Comparison of ENCODE assay signal across 8 cellular contexts in the genomic region with DNA sequence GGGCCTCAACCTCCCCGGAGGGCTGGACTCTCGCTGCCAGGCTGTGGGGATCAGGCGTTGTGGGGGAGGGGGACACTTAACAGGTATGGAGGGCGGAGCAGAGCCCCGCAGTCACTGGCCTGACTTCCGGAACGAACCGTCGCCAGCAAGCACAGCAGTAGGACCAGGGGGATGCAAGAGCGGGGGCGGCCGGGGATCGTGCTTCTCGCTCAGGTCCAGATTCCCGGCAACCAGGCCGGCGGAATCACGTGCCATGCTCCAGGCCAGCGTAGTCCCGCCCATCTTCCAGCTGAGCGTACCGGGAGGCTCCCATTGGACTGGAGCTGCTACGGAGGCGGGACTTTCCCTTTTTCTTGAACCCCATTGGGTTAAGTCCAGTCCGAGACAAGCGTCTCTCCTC. TPM values are rescaled to one million over a fixed set of nuclear protein-coding genes. Genes with fewer than 3 reads are reported as not detected.
DNase-seq lines count a peak whose midpoint lies in the region; ATAC-seq, FAIRE-seq and TF ChIP-seq lines count a peak whose summit lies in the region.

No MANE protein-coding gene starts in this region.

- no peak for TF ChIP-seq POLR2A in GM12892 (IDR thresholded peaks at IDR 0.05; ENCODE audit: low read depth, low read length)

- peaks cover 59% of the 10 kb centered on the region for H3K4me1 Mint-ChIP-seq in WTC11

- CTCF ChIA-PET in WTC11 (lab: Charles Lee), result interaction anchor here (0.6 to 1.3 kb wide), 4 partner anchors 8 to 186 kb away, joined by 3 to 5 read pairs (median 4); no protein-coding TSS in a partner anchor

- H3K4me3 Mint-ChIP-seq in WTC11, result peak overlapping the region; percentile 65

- TF ChIP-seq CTCF in WTC11 (IDR thresholded peaks at IDR 0.05), result no peak
- TF ChIP-seq CTCF in coronary artery (IDR thresholded peaks at IDR 0.05), result no peak
- no peak for TF ChIP-seq CTCF in upper lobe of right lung (IDR thresholded peaks at IDR 0.05)

- peaks cover 24% of the 10 kb centered on the region for H3K4me1 ChIP-seq in mucosa of stomach (ENCODE audit: control insufficient read depth, insufficient read depth, low read length)
- H3K4me1 ChIP-seq in upper lobe of right lung, result peaks cover 3% of the 10 kb centered on the region

- H3K4me3 ChIP-seq in coronary artery (peak overlapping the region; percentile 51), mucosa of stomach (ENCODE audit: low read length) (peak overlapping the region; percentile 22), upper lobe of right lung (peak overlapping the region; percentile 47)

- H3K27ac ChIP-seq in coronary artery (no peak overlapping the region), upper lobe of right lung (peak overlapping the region; percentile 32)

- H3K27ac Mint-ChIP-seq in WTC11, result no peak overlapping the region

- peaks cover 9% of the 10 kb centered on the region for H3K36me3 Mint-ChIP-seq in WTC11

- FAIRE-seq in GM12892 (lab: Jason Lieb, UNC), result no peak

- DNase-seq in GM12892 (ENCODE audit: insufficient read length), result peak; percentile 63
- peak; percentile 87 for DNase-seq in WTC11 (ENCODE audit: low spot score)
- DNase-seq in coronary artery (ENCODE audit: low spot score), result no peak
- DNase-seq in upper lobe of right lung, result peak; percentile 86

- ATAC-seq in WTC11 (peak; percentile 98), upper lobe of right lung (peak; percentile 99), HG02938 (IDR thresholded peaks at IDR 0.05; ENCODE audit: unreplicated experiment) (no peak), HG02884 (IDR thresholded peaks at IDR 0.05; ENCODE audit: unreplicated experiment) (no peak), HG03354 (IDR thresholded peaks at IDR 0.05; ENCODE audit: poor library complexity, severe bottlenecking, unreplicated experiment) (no peak)

- no peak overlapping the region for H3K9ac ChIP-seq in mucosa of stomach (ENCODE audit: low read length)

- POLR2A ChIA-PET in WTC11 (lab: Charles Lee), result interaction anchor here (0.7 to 2.6 kb wide), 3 partner anchors 9 to 23 kb away, joined by 3 to 9 read pairs (median 3); no protein-coding TSS in a partner anchor

- intact Hi-C loops in upper lobe of right lung (cut with DNase I), result no loop called here

- no peaks in the 10 kb centered on the region for H3K9me3 Mint-ChIP-seq in WTC11

- H3K36me3 ChIP-seq in mucosa of stomach (ENCODE audit: control insufficient read depth, insufficient read depth, low read length) (no peaks in the 10 kb centered on the region), upper lobe of right lung (no peaks in the 10 kb centered on the region)

- H3K27me3 ChIP-seq in mucosa of stomach (ENCODE audit: control insufficient read depth, insufficient read depth, low read length) (no peaks in the 10 kb centered on the region), upper lobe of right lung (no peaks in the 10 kb centered on the region)

- no peaks in the 10 kb centered on the region for H3K27me3 Mint-ChIP-seq in WTC11 (ENCODE audit: low read depth)

- H3K9me3 ChIP-seq in mucosa of stomach (ENCODE audit: control insufficient read depth, low read length), result no peaks in the 10 kb centered on the region
- H3K9me3 ChIP-seq in upper lobe of right lung, result no peaks in the 10 kb centered on the region

TF ChIP-seq in WTC11, 78 proteins besides CTCF, POLR2A, EP300 and RAD21 (continues in another document):
- TF ChIP-seq ZNF416 (CRISPR knock-in tag; IDR thresholded peaks at IDR 0.05) (no peak), GABPB1 (CRISPR knock-in tag; IDR thresholded peaks at IDR 0.05) (no peak), NFYB (CRISPR knock-in tag; conservative IDR thresholded peaks at IDR 0.05; ENCODE audit: low read depth) (peak; percentile 84), E2F5 (CRISPR knock-in tag; IDR thresholded peaks at IDR 0.05) (0 out of 2 replicates have a peak, but pooled peaks have one; percentile 34), PRRX2 (CRISPR knock-in tag; IDR thresholded peaks at IDR 0.05) (no peak), ZNF138 (CRISPR knock-in tag; conservative IDR thresholded peaks at IDR 0.05) (0 out of 2 replicates have a peak, but pooled peaks have one; percentile 37), MYBL2 (CRISPR knock-in tag; IDR thresholded peaks at IDR 0.05) (no peak), ZNF219 (CRISPR knock-in tag; IDR thresholded peaks at IDR 0.05; ENCODE audit: borderline replicate concordance) (no peak), ZNF671 (CRISPR knock-in tag; IDR thresholded peaks at IDR 0.05) (no peak), ZNF263 (CRISPR knock-in tag; IDR thresholded peaks at IDR 0.05; ENCODE audit: low read depth) (no peak), ELF4 (CRISPR knock-in tag; IDR thresholded peaks at IDR 0.05; ENCODE audit: low read depth) (no peak), JAZF1 (CRISPR knock-in tag; IDR thresholded peaks at IDR 0.05) (no peak), GTF2I (CRISPR knock-in tag; conservative IDR thresholded peaks at IDR 0.05) (no peak), ZNF396 (CRISPR knock-in tag; IDR thresholded peaks at IDR 0.05; ENCODE audit: borderline replicate concordance) (no peak), FOXK1 (CRISPR knock-in tag; IDR thresholded peaks at IDR 0.05) (no peak), NR2C2 (CRISPR knock-in tag; IDR thresholded peaks at IDR 0.05) (no peak), CREM (CRISPR knock-in tag; IDR thresholded peaks at IDR 0.05) (no peak), ZNF512 (CRISPR knock-in tag; IDR thresholded peaks at IDR 0.05; ENCODE audit: borderline replicate concordance) (no peak), RELA (CRISPR knock-in tag; IDR thresholded peaks at IDR 0.05; ENCODE audit: borderline replicate concordance) (no peak), CBFB (CRISPR knock-in tag; IDR thresholded peaks at IDR 0.05; ENCODE audit: low read depth) (no peak), EMX1 (CRISPR knock-in tag; IDR thresholded peaks at IDR 0.05) (no peak), NR1H2 (CRISPR knock-in tag; IDR thresholded peaks at IDR 0.05) (no peak), KAT7 (CRISPR knock-in tag; IDR thresholded peaks at IDR 0.05; ENCODE audit: borderline replicate concordance) (no peak)
- TF ChIP-seq, protein P1, sequence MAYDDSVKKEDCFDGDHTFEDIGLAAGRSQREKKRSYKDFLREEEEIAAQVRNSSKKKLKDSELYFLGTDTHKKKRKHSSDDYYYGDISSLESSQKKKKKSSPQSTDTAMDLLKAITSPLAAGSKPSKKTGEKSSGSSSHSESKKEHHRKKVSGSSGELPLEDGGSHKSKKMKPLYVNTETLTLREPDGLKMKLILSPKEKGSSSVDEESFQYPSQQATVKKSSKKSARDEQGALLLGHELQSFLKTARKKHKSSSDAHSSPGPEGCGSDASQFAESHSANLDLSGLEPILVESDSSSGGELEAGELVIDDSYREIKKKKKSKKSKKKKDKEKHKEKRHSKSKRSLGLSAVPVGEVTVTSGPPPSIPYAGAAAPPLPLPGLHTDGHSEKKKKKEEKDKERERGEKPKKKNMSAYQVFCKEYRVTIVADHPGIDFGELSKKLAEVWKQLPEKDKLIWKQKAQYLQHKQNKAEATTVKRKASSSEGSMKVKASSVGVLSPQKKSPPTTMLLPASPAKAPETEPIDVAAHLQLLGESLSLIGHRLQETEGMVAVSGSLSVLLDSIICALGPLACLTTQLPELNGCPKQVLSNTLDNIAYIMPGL (CRISPR knock-in tag; IDR thresholded peaks at IDR 0.05), result no peak
- TF ChIP-seq, protein P2, sequence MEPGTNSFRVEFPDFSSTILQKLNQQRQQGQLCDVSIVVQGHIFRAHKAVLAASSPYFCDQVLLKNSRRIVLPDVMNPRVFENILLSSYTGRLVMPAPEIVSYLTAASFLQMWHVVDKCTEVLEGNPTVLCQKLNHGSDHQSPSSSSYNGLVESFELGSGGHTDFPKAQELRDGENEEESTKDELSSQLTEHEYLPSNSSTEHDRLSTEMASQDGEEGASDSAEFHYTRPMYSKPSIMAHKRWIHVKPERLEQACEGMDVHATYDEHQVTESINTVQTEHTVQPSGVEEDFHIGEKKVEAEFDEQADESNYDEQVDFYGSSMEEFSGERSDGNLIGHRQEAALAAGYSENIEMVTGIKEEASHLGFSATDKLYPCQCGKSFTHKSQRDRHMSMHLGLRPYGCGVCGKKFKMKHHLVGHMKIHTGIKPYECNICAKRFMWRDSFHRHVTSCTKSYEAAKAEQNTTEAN (CRISPR knock-in tag; IDR thresholded peaks at IDR 0.05), result no peak
- TF ChIP-seq, protein P3, sequence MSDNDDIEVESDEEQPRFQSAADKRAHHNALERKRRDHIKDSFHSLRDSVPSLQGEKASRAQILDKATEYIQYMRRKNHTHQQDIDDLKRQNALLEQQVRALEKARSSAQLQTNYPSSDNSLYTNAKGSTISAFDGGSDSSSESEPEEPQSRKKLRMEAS (CRISPR knock-in tag; IDR thresholded peaks at IDR 0.05), result peak; percentile 57; the same call in 1 of the 2 replicates

RNA-seq across cellular contexts. Expression of gene POU5F1, which starts 10.0 kb away (rescaled TPM):
- 4.1 TPM for polyA plus RNA-seq in GM12892 (2012; ENCODE audit: missing spikeins)
- total RNA-seq in WTC11 (2021) (2,735 to 3,160 TPM (median 3,135 TPM) in 3 replicates), upper lobe of right lung (2.8 TPM)

RNA-seq across cellular contexts. Expression of gene TCF19, which starts 22.1 kb away (rescaled TPM):
- 43.0 TPM for polyA plus RNA-seq in GM12892 (2012; ENCODE audit: missing spikeins)
- total RNA-seq in WTC11 (2021) (10.2 to 12.7 TPM (median 10.7 TPM) in 3 replicates), upper lobe of right lung (4.5 TPM)

RNA-seq across cellular contexts. Expression of gene CCHCR1, which starts 22.9 kb away (rescaled TPM):
- polyA plus RNA-seq in GM12892 (2012; ENCODE audit: missing spikeins), result 38.9 TPM
- total RNA-seq in WTC11 (2021) (58.7 to 62.6 TPM (median 61.4 TPM) in 3 replicates), upper lobe of right lung (12.5 TPM)

RNA-seq across cellular contexts. Expression of gene PSORS1C2, which starts 41.6 kb away (rescaled TPM):
- polyA plus RNA-seq in GM12892 (2012; ENCODE audit: missing spikeins), result not detected
- total RNA-seq in WTC11 (2021) (0.55 to 0.85 TPM (median 0.78 TPM) in 3 replicates), upper lobe of right lung (not detected)

Comparison
In these comparisons a context has a peak if more than half of its experiments do, and no peak if none do; other contexts are left out.
1. ATAC-seq: peak in WTC11 (single experiment) and upper lobe of right lung (single experiment); none in HG02938 (single experiment), HG02884 (single experiment) and HG03354 (single experiment).
2. RNA of gene POU5F1, which starts 10.0 kb away (total RNA-seq): 2,735 to 3,160 TPM in WTC11; 2.8 TPM in upper lobe of right lung (single experiment); every median in the first group is over 100 times any median in the second.
3. Peak in every context shown above with its lines, with median percentiles within 50 percentile points of each other: H3K4me3 ChIP-seq.